ENCODE assay signal across 26 cellular contexts in the genomic region with DNA sequence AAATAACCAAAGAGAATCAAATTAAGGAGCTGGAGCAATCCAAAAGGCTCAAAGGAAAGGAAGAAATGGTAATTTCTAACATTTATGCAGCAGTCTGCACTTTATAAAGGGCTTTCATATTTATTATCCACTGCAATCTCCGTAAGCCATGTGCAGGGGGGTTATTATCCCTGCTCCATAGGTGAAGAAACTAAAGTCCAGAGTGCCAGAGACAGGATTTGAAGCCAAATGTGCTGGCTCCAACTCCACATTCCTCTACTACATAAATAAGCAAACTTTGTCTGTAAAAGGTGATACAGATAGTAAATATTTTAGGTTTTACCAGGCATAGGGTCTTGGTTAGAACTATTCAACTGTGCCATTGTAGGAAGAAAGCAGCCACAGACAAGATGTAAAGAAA.
A peak's percentile ranks its signal among the peaks of the same experiment; 100 is the strongest.
DNase-seq lines count a peak whose midpoint lies in the region; ATAC-seq, FAIRE-seq and TF ChIP-seq lines count a peak whose summit lies in the region.
"Had no signal": no experiment of that assay in that cellular context is flagged by ENCODE, and none has a peak within 500 bp of the region (broad histone marks: within the 10 kb centered on the region; RNA-seq: fewer than 3 reads in every experiment).

No MANE protein-coding gene starts in this region.

- no peak overlapping the region for H3K27ac Mint-ChIP-seq in astrocyte (ENCODE audit: unreplicated experiment)
- H3K27ac Mint-ChIP-seq in activated T-helper 1 cell treated with anti-CD3 and anti-CD28 coated beads, Interleukin-12 subunit alpha, Interleukin-12 subunit beta, Interleukin-2, Interleukin-4 antibody, amounts not matched to agents 30 ng/mL and 10 ng/mL and 1 ng/mL, durations not matched to agents 14 hours and 24 hours and 36 hours = no peak overlapping the region
- H3K27ac Mint-ChIP-seq: CD14-positive monocyte; CD4-positive, alpha-beta memory T cell; CD4-positive, CD25-positive, alpha-beta regulatory T cell; CD8-positive, alpha-beta memory T cell had no signal

- intact Hi-C loops in activated T-helper 1 cell treated with anti-CD3 and anti-CD28 coated beads, Interleukin-12 subunit alpha, Interleukin-12 subunit beta, Interleukin-2, Interleukin-4 antibody, amounts not matched to agents 30 ng/mL and 10 ng/mL and 1 ng/mL, durations not matched to agents 14 hours and 24 hours and 36 hours (cut with micrococcal nuclease) = no loop called here

- no peaks in the 10 kb centered on the region for H4K20me1 ChIP-seq in astrocyte (ENCODE audit: insufficient read depth, low read length)
- H4K20me1 ChIP-seq: BLaER1 had no signal

- H3K4me3 ChIP-seq in astrocyte (ENCODE audit: insufficient read depth, low read depth, low read length) = no peak overlapping the region
- H3K4me3 ChIP-seq in choroid plexus epithelial cell (ENCODE audit: low read depth, low read length) = no peak overlapping the region
- H3K4me3 ChIP-seq: BLaER1 had no signal

- no peaks in the 10 kb centered on the region for H3K4me1 ChIP-seq in astrocyte (ENCODE audit: insufficient read depth, low read length)
- H3K4me1 ChIP-seq: BE2C, BLaER1 had no signal

- ATAC-seq in GM21447 (IDR thresholded peaks at IDR 0.05; ENCODE audit: unreplicated experiment) = no peak
- no peak for ATAC-seq in GM19023 (IDR thresholded peaks at IDR 0.05; ENCODE audit: unreplicated experiment)

- H3K4me2 ChIP-seq in astrocyte (ENCODE audit: low read length) = peak overlapping the region; percentile 44
- H3K4me2 ChIP-seq: BLaER1 had no signal

- FAIRE-seq in astrocyte (lab: Jason Lieb, UNC) = no peak
- FAIRE-seq: A204.1, G401.6, GM12891 had no signal

- H3K27me3 ChIP-seq in astrocyte (ENCODE audit: insufficient read depth, low read length) = no peaks in the 10 kb centered on the region
- H3K27me3 ChIP-seq: BE2C, BLaER1 had no signal

- H3K36me3 ChIP-seq in astrocyte (ENCODE audit: insufficient read depth, low read length) = no peaks in the 10 kb centered on the region
- H3K36me3 ChIP-seq: BE2C, BLaER1 had no signal

- no peak overlapping the region for H3K4me3 Mint-ChIP-seq in astrocyte (ENCODE audit: unreplicated experiment)
- no peak overlapping the region for H3K4me3 Mint-ChIP-seq in activated T-helper 1 cell treated with anti-CD3 and anti-CD28 coated beads, Interleukin-12 subunit alpha, Interleukin-12 subunit beta, Interleukin-2, Interleukin-4 antibody, amounts not matched to agents 30 ng/mL and 10 ng/mL and 1 ng/mL, durations not matched to agents 14 hours and 24 hours and 36 hours
- H3K4me3 Mint-ChIP-seq: CD14-positive monocyte; CD4-positive, CD25-positive, alpha-beta regulatory T cell; CD8-positive, alpha-beta memory T cell had no signal

- peaks cover 7% of the 10 kb centered on the region for H3K9me3 Mint-ChIP-seq in astrocyte (ENCODE audit: unreplicated experiment)
- no peaks in the 10 kb centered on the region for H3K9me3 Mint-ChIP-seq in activated T-helper 1 cell treated with anti-CD3 and anti-CD28 coated beads, Interleukin-12 subunit alpha, Interleukin-12 subunit beta, Interleukin-2, Interleukin-4 antibody, amounts not matched to agents 30 ng/mL and 10 ng/mL and 1 ng/mL, durations not matched to agents 14 hours and 24 hours and 36 hours

- H3K9ac ChIP-seq in astrocyte (ENCODE audit: low read length) = no peak overlapping the region
- H3K9ac ChIP-seq: BLaER1 had no signal

- peak; percentile 42 for DNase-seq in EH (ENCODE audit: low read depth)
- DNase-seq in M059J (ENCODE audit: low read depth) = peak; percentile 31
- peak; percentile 35 for DNase-seq in astrocyte (ENCODE audit: low read depth)
- DNase-seq in choroid plexus epithelial cell (ENCODE audit: low read depth) = peak; percentile 25
- DNase-seq in activated T-helper 1 cell treated with anti-CD3 and anti-CD28 coated beads, Interleukin-12 subunit alpha, Interleukin-12 subunit beta, Interleukin-2, Interleukin-4 antibody, amounts not matched to agents 30 ng/mL and 10 ng/mL and 1 ng/mL, durations not matched to agents 14 hours and 24 hours and 36 hours (ENCODE audit: low spot score) = no peak
- DNase-seq: 8988T; ACHN; BE2C; C1 segment of cervical spinal cord; CD4-positive, alpha-beta memory T cell; CD4-positive, CD25-positive, alpha-beta regulatory T cell; CD8-positive, alpha-beta memory T cell; COR-L47; DMS 273 treated with DMSO at 0.1 percent for 48 hours; DMS153; DMS53; DMS79; DND-41; GF-D8 had no signal

- H3K79me2 ChIP-seq in astrocyte (ENCODE audit: insufficient read depth, low read length) = no peaks in the 10 kb centered on the region

- peaks cover 4% of the 10 kb centered on the region for H3K27me3 Mint-ChIP-seq in astrocyte (ENCODE audit: low read depth, unreplicated experiment)
- H3K27me3 Mint-ChIP-seq in activated T-helper 1 cell treated with anti-CD3 and anti-CD28 coated beads, Interleukin-12 subunit alpha, Interleukin-12 subunit beta, Interleukin-2, Interleukin-4 antibody, amounts not matched to agents 30 ng/mL and 10 ng/mL and 1 ng/mL, durations not matched to agents 14 hours and 24 hours and 36 hours (ENCODE audit: insufficient read depth) = peaks cover 10% of the 10 kb centered on the region

- H3K27ac ChIP-seq in astrocyte (ENCODE audit: low read depth, low read length) = no peak overlapping the region
- H3K27ac ChIP-seq: BLaER1 had no signal

- TF ChIP-seq CTCF in astrocyte (IDR thresholded peaks at IDR 0.05; ENCODE audit: insufficient read depth, low read depth, low read length) = no peak
- no peak for TF ChIP-seq CTCF in choroid plexus epithelial cell (conservative IDR thresholded peaks at IDR 0.05; ENCODE audit: low read depth, low read length)

- H3K36me3 Mint-ChIP-seq in astrocyte (ENCODE audit: low read depth, unreplicated experiment) = peaks cover 4% of the 10 kb centered on the region
- H3K36me3 Mint-ChIP-seq in activated T-helper 1 cell treated with anti-CD3 and anti-CD28 coated beads, Interleukin-12 subunit alpha, Interleukin-12 subunit beta, Interleukin-2, Interleukin-4 antibody, amounts not matched to agents 30 ng/mL and 10 ng/mL and 1 ng/mL, durations not matched to agents 14 hours and 24 hours and 36 hours (ENCODE audit: low read depth) = no peaks in the 10 kb centered on the region
- H3K36me3 Mint-ChIP-seq: CD14-positive monocyte; CD4-positive, alpha-beta memory T cell; CD4-positive, CD25-positive, alpha-beta regulatory T cell; CD8-positive, alpha-beta memory T cell had no signal

- H2AFZ ChIP-seq in astrocyte (ENCODE audit: low read depth, low read length) = no peak overlapping the region

- H3K9me3 ChIP-seq in astrocyte (ENCODE audit: insufficient read depth, low read depth, low read length) = no peaks in the 10 kb centered on the region
- H3K9me3 ChIP-seq: BE2C, BLaER1 had no signal

- peaks cover 10% of the 10 kb centered on the region for H3K4me1 Mint-ChIP-seq in astrocyte (ENCODE audit: low read depth, unreplicated experiment)
- no peaks in the 10 kb centered on the region for H3K4me1 Mint-ChIP-seq in activated T-helper 1 cell treated with anti-CD3 and anti-CD28 coated beads, Interleukin-12 subunit alpha, Interleukin-12 subunit beta, Interleukin-2, Interleukin-4 antibody, amounts not matched to agents 30 ng/mL and 10 ng/mL and 1 ng/mL, durations not matched to agents 14 hours and 24 hours and 36 hours (ENCODE audit: low read depth)
- H3K4me1 Mint-ChIP-seq: CD14-positive monocyte; CD4-positive, alpha-beta memory T cell; CD4-positive, CD25-positive, alpha-beta regulatory T cell; CD8-positive, alpha-beta memory T cell had no signal
